1 cellular context compared by ENCODE assay signal in the genomic region with DNA sequence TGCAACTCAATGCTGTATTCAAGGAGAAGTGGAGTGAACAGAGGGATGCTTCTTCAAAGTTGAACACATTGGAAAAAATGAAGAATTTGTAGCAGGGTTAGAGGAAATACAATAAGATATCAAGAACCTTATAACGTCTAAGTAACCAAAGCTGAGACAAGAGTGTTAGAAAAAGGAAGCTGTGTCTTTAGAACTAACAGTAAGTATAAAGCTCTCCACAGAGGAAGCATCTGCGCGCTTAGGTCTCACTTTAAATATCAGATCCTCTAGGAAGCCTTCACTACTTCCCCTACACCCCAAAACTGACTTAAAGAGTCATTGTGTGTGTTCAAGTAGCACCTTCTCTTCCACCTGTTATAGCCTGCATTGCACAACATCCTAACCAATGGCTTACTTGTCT.
TF ChIP-seq lines count a peak whose summit lies in the region.

No MANE protein-coding gene starts in this region.

TF ChIP-seq in WTC11, 78 proteins besides CTCF, POLR2A, EP300 and RAD21 (continued from another document):
- TF ChIP-seq, protein P1, sequence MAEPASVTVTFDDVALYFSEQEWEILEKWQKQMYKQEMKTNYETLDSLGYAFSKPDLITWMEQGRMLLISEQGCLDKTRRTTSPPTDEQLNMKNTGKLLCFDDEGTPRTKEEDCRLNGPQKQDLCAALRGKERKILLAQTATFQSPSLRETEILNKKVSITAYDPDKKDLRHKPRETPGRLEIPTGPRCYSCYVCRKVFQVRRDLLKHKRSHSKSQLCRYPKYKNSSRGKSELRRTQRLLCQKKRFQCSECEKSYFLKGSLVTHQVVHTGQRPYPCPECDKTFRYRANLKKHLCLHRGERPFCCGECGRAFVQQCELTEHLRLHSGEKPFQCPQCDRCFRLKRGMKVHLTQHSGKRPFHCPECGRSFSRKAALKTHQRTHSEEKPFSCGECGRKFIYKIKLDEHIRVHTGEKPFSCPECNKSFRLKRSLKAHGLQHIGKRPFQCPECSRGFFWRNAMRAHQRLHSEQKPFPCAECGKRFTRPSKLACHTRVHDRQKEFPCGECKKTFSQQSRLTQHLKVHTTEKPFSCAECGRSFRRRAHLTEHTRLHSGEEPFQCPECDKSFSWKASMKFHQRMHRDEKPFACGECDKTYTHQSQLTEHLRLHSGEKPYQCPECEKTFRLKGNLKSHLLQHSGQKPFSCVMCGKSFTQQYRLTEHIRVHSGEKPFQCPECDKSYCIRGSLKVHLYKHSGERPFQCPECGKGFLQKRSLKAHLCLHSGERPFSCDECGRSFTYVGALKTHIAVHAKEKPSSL (CRISPR knock-in tag; conservative IDR thresholded peaks at IDR 0.05): no peak
- TF ChIP-seq CREM (CRISPR knock-in tag; IDR thresholded peaks at IDR 0.05) (no peak), CBFB (CRISPR knock-in tag; IDR thresholded peaks at IDR 0.05; ENCODE audit: low read depth) (no peak), NR2C2 (CRISPR knock-in tag; IDR thresholded peaks at IDR 0.05) (no peak), KAT7 (CRISPR knock-in tag; IDR thresholded peaks at IDR 0.05; ENCODE audit: borderline replicate concordance) (no peak)
- TF ChIP-seq, protein P2, sequence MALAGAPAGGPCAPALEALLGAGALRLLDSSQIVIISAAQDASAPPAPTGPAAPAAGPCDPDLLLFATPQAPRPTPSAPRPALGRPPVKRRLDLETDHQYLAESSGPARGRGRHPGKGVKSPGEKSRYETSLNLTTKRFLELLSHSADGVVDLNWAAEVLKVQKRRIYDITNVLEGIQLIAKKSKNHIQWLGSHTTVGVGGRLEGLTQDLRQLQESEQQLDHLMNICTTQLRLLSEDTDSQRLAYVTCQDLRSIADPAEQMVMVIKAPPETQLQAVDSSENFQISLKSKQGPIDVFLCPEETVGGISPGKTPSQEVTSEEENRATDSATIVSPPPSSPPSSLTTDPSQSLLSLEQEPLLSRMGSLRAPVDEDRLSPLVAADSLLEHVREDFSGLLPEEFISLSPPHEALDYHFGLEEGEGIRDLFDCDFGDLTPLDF (CRISPR knock-in tag; IDR thresholded peaks at IDR 0.05): no peak
